ENCODE assay signal across 27 cellular contexts in genomic region chr7:15577600-15577999, GRCh38. TPM values are rescaled to one million over a fixed set of nuclear protein-coding genes. Genes with fewer than 3 reads are reported as not detected.
"Had no signal": no experiment of that assay in that cellular context is flagged by ENCODE, and none has a peak within 500 bp of the region (broad histone marks: within the 10 kb centered on the region; RNA-seq: fewer than 3 reads in every experiment).

No MANE protein-coding gene starts in this region.

- H3K36me3 ChIP-seq: brain microvascular endothelial cell, WERI-Rb-1 had no signal

- H3K4me3 ChIP-seq: coronary artery, dorsolateral prefrontal cortex had no signal

- H3K27me3 ChIP-seq: brain microvascular endothelial cell, dorsolateral prefrontal cortex had no signal

- H3K27ac ChIP-seq: brain microvascular endothelial cell, coronary artery, dorsolateral prefrontal cortex, WERI-Rb-1 had no signal

- DNase-seq: activated B cell treated with CpG ODN at 0.5 μM for 24 hours; activated CD4-positive, alpha-beta T cell treated with anti-CD3 and anti-CD28 coated beads for 48 hours; activated CD4-positive, alpha-beta T cell treated with anti-CD3 and anti-CD28 coated beads, Interleukin-2, amount 50 U/mL, for 1 hour; activated CD4-positive, alpha-beta T cell treated with anti-CD3 and anti-CD28 coated beads, Interleukin-2, amount 50 U/mL, for 48 hours; activated CD8-positive, alpha-beta memory T cell treated with anti-CD3 and anti-CD28 coated beads for 24 hours; activated CD8-positive, alpha-beta T cell treated with anti-CD3 and anti-CD28 coated beads for 36 hours; activated effector memory CD4-positive, alpha-beta T cell treated with Interleukin-2 at 50 U/mL for 16 hours; activated gamma-delta T cell treated with Interleukin-2 at 50 U/mL for 16 hours; activated naive CD4-positive, alpha-beta T cell treated with anti-CD3 and anti-CD28 coated beads, Interleukin-2, amount 50 U/mL, for 16 hours; activated naive CD4-positive, alpha-beta T cell treated with Interleukin-2 at 50 U/mL for 16 hours; activated T-cell treated with anti-CD3 and anti-CD28 coated beads, Interleukin-2, amount 50 U/mL, for 4 hours; amniotic stem cell; anterior cingulate cortex; brain microvascular endothelial cell; dorsolateral prefrontal cortex; effector memory CD4-positive, alpha-beta T cell; endodermal cell; foreskin fibroblast; head of caudate nucleus; T-helper 17 cell; T1000; WERI-Rb-1 had no signal

- ATAC-seq: activated CD4-positive, CD25-positive, alpha-beta regulatory T cell treated with anti-CD3 and anti-CD28 coated beads, Interleukin-2, amount 50 U/mL, for 24 hours; activated CD8-positive, alpha-beta T cell treated with anti-CD3 and anti-CD28 coated beads for 36 hours; activated T-cell treated with anti-CD3 and anti-CD28 coated beads, Interleukin-2, amount 50 U/mL, for 4 hours; activated T-helper 17 cell treated with anti-CD3 and anti-CD28 coated beads, Interleukin-2, amount 50 U/mL, for 72 hours; esophagus mucosa; T-helper 17 cell had no signal

RNA-seq across cellular contexts. Expression of gene AGMO, which starts 15.8 kb away (rescaled TPM):
- total RNA-seq: activated B cell treated with CpG ODN at 0.5 μM for 24 hours; activated CD8-positive, alpha-beta T cell treated with anti-CD3 and anti-CD28 coated beads for 36 hours; activated T-cell treated with anti-CD3 and anti-CD28 coated beads, Interleukin-2, amount 50 U/mL, for 4 hours; activated T-helper 17 cell treated with anti-CD3 and anti-CD28 coated beads, Interleukin-2, amount 50 U/mL, for 72 hours; epithelial cell of proximal tubule; T-helper 17 cell had no signal
